Comparison of ENCODE assay signal across 8 cellular contexts in genomic region chr1:115641762-115642167, GRCh38. TPM values are rescaled to one million over a fixed set of nuclear protein-coding genes. Genes with fewer than 3 reads are reported as not detected.
DNase-seq lines count a peak whose midpoint lies in the region; ATAC-seq and TF ChIP-seq lines count a peak whose summit lies in the region.

TSS of gene VANGL1 (plus strand) at chr1:115641970. CDS start at chr1:115651414, 9,444 bp downstream.

- ATAC-seq in GM19395 (IDR thresholded peaks at IDR 0.05; ENCODE audit: unreplicated experiment) (peak; percentile 62), HG03432 (IDR thresholded peaks at IDR 0.05; ENCODE audit: unreplicated experiment) (peak; percentile 74), gastroesophageal sphincter (peak; percentile 85)

- H3K27me3 Mint-ChIP-seq in activated T-helper 2 cell treated with anti-CD3 and anti-CD28 coated beads, Interferon-gamma antibody, Interleukin-2, Interleukin-4, amounts not matched to agents 10 μg/mL and 5 μg/mL and 100 μg/mL, durations not matched to agents 14 hours and 24 hours and 36 hours (ENCODE audit: low read depth) = peaks cover 24% of the 10 kb centered on the region
- peaks cover 18% of the 10 kb centered on the region for H3K27me3 Mint-ChIP-seq in osteocyte (ENCODE audit: unreplicated experiment)

- H3K36me3 ChIP-seq in gastroesophageal sphincter = no peaks in the 10 kb centered on the region

- H3K36me3 Mint-ChIP-seq in activated T-helper 2 cell treated with anti-CD3 and anti-CD28 coated beads, Interferon-gamma antibody, Interleukin-2, Interleukin-4, amounts not matched to agents 10 μg/mL and 5 μg/mL and 100 μg/mL, durations not matched to agents 14 hours and 24 hours and 36 hours (ENCODE audit: low read depth) = peaks cover 9% of the 10 kb centered on the region
- H3K36me3 Mint-ChIP-seq in osteocyte (ENCODE audit: unreplicated experiment) = peaks cover 2% of the 10 kb centered on the region

- H3K4me3 Mint-ChIP-seq in activated T-helper 2 cell treated with anti-CD3 and anti-CD28 coated beads, Interferon-gamma antibody, Interleukin-2, Interleukin-4, amounts not matched to agents 10 μg/mL and 5 μg/mL and 100 μg/mL, durations not matched to agents 14 hours and 24 hours and 36 hours (ENCODE audit: low read depth) = peak within 1 kb of the TSS; percentile 83
- peak within 1 kb of the TSS; percentile 84 for H3K4me3 Mint-ChIP-seq in osteocyte (ENCODE audit: unreplicated experiment)

- H3K4me1 Mint-ChIP-seq in activated T-helper 2 cell treated with anti-CD3 and anti-CD28 coated beads, Interferon-gamma antibody, Interleukin-2, Interleukin-4, amounts not matched to agents 10 μg/mL and 5 μg/mL and 100 μg/mL, durations not matched to agents 14 hours and 24 hours and 36 hours (ENCODE audit: low read depth) = peaks cover 15% of the 10 kb centered on the region
- H3K4me1 Mint-ChIP-seq in osteocyte (ENCODE audit: unreplicated experiment) = peaks cover 12% of the 10 kb centered on the region

- peak within 1 kb of the TSS; percentile 26 for H3K27ac Mint-ChIP-seq in activated T-helper 2 cell treated with anti-CD3 and anti-CD28 coated beads, Interferon-gamma antibody, Interleukin-2, Interleukin-4, amounts not matched to agents 10 μg/mL and 5 μg/mL and 100 μg/mL, durations not matched to agents 14 hours and 24 hours and 36 hours
- H3K27ac Mint-ChIP-seq in osteocyte (ENCODE audit: unreplicated experiment) = peak within 1 kb of the TSS; percentile 83

- TF ChIP-seq CTCF in gastroesophageal sphincter (IDR thresholded peaks at IDR 0.05) = no peak
- no peak for TF ChIP-seq CTCF in osteocyte (IDR thresholded peaks at IDR 0.05)

- H3K9me3 Mint-ChIP-seq in activated T-helper 2 cell treated with anti-CD3 and anti-CD28 coated beads, Interferon-gamma antibody, Interleukin-2, Interleukin-4, amounts not matched to agents 10 μg/mL and 5 μg/mL and 100 μg/mL, durations not matched to agents 14 hours and 24 hours and 36 hours = peaks cover 29% of the 10 kb centered on the region
- peaks cover 19% of the 10 kb centered on the region for H3K9me3 Mint-ChIP-seq in osteocyte (ENCODE audit: unreplicated experiment)

- H3K4me3 ChIP-seq in gastroesophageal sphincter = peak within 1 kb of the TSS; percentile 61 to 97

- DNase-seq in DMS153 (lab: John Stamatoyannopoulos, UW) (peak; percentile 36), NCI-H774 (lab: John Stamatoyannopoulos, UW) (peak; percentile 56), osteocyte (ENCODE audit: extremely low spot score, unreplicated experiment) (peak; percentile 89), GOT3 (lab: John Stamatoyannopoulos, UW) (no peak)
- DNase-seq in activated T-helper 2 cell treated with anti-CD3 and anti-CD28 coated beads, Interferon-gamma antibody, Interleukin-2, Interleukin-4, amounts not matched to agents 10 μg/mL and 5 μg/mL and 100 μg/mL, durations not matched to agents 14 hours and 24 hours and 36 hours (ENCODE audit: low spot score) = peak; percentile 66

- TF ChIP-seq EP300 in gastroesophageal sphincter (IDR thresholded peaks at IDR 0.05) = no peak

- H3K9me3 ChIP-seq in gastroesophageal sphincter = peaks cover 0 to 24% (median 2%) of the 10 kb centered on the region in 3 donors

- H3K4me1 ChIP-seq in gastroesophageal sphincter = peaks cover 3 to 41% (median 6%) of the 10 kb centered on the region in 3 donors

- H3K27me3 ChIP-seq in gastroesophageal sphincter = no peaks in the 10 kb centered on the region

- TF ChIP-seq POLR2A in gastroesophageal sphincter (IDR thresholded peaks at IDR 0.05) = peak; percentile 38 to 60

- 0% methylated on average over 1 to 5 of the region's 61 CpGs for WGBS in gastroesophageal sphincter (ENCODE audit: low coverage in 1 of 2), 2 donors

- intact Hi-C loops in activated T-helper 2 cell treated with anti-CD3 and anti-CD28 coated beads, Interferon-gamma antibody, Interleukin-2, Interleukin-4, amounts not matched to agents 10 μg/mL and 5 μg/mL and 100 μg/mL, durations not matched to agents 14 hours and 24 hours and 36 hours (cut with micrococcal nuclease) = loop anchor here (2.0 to 10.0 kb wide), 2 partner anchors 579 to 863 kb away; no protein-coding TSS in a partner anchor

- peak within 1 kb of the TSS; percentile 36 to 90 (median 85) for H3K27ac ChIP-seq in gastroesophageal sphincter

RNA-seq across cellular contexts. Expression of gene VANGL1, which starts in this region (rescaled TPM):
- total RNA-seq in activated T-helper 2 cell treated with anti-CD3 and anti-CD28 coated beads, Interferon-gamma antibody, Interleukin-2, Interleukin-4, amounts not matched to agents 10 μg/mL and 5 μg/mL and 100 μg/mL, durations not matched to agents 14 hours and 24 hours and 36 hours = 9.5 and 10.3 TPM in 2 replicates
- total RNA-seq in gastroesophageal sphincter (10 to 100 TPM in 2 of 4 donors, 1 to 10 TPM in 2; 9.7 to 18.2 (median 12.7) TPM), osteocyte (16.2 and 16.7 TPM in 2 replicates)
